ENCODE assay signal across 8 cellular contexts in genomic region chr6:130018830-130019795, GRCh38. TPM values are rescaled to one million over a fixed set of nuclear protein-coding genes. Genes with fewer than 3 reads are reported as not detected.
A peak's percentile ranks its signal among the peaks of the same experiment; 100 is the strongest.
DNase-seq lines count a peak whose midpoint lies in the region; ATAC-seq and TF ChIP-seq lines count a peak whose summit lies in the region.

No MANE protein-coding gene starts in this region.

- in situ Hi-C loops in Caki2 (cut with HindIII; ENCODE audit: low pct_unique_long_range_greater_than_20kb, low sequenced_read_pairs) = no loop called here

- intact Hi-C loops in colonic mucosa (cut with DNase I) = loop anchor here (10.0 kb wide), 2 partner anchors 124 to 244 kb away; no protein-coding TSS in a partner anchor

- H3K27ac ChIP-seq in colonic mucosa = peak overlapping the region; percentile 79

- peak overlapping the region; percentile 79 to 86 for H3K9ac ChIP-seq in colonic mucosa (ENCODE audit: low read depth in 2 of 2, low read length in 2 of 2)

- ATAC-seq in GM21515 (IDR thresholded peaks at IDR 0.05; ENCODE audit: unreplicated experiment) (peak; percentile 31), left lobe of liver (peak; percentile 40)

- no peaks in the 10 kb centered on the region for H3K36me3 ChIP-seq in colonic mucosa

- no peak for TF ChIP-seq CTCF in colonic mucosa (IDR thresholded peaks at IDR 0.05)

- H3K4me3 ChIP-seq in colonic mucosa = peak overlapping the region; percentile 76

- H3K27me3 ChIP-seq in colonic mucosa = no peaks in the 10 kb centered on the region

- H3K9me3 ChIP-seq in colonic mucosa = no peaks in the 10 kb centered on the region

- peak; percentile 46 for DNase-seq in Caki2 (ENCODE audit: low read depth)
- DNase-seq in LHCN-M2 (ENCODE audit: low read depth) = peak; percentile 39
- peak in 3 of 4 experiments; percentile 10 to 26 (median 20) for DNase-seq in activated CD4-positive, CD25-positive, alpha-beta regulatory T cell (lab: John Stamatoyannopoulos, UW)
- peak; percentile 55 for DNase-seq in colonic mucosa
- peak; percentile 52 for DNase-seq in left lobe of liver (ENCODE audit: low spot score)
- peak; percentile 28 for DNase-seq in stimulated activated CD4-positive, alpha-beta T cell treated with anti-CD3 and anti-CD28 coated beads, Interleukin-4, amount 100 ng/mL, for 24 hours
- DNase-seq in NCI-H2029 treated with DMSO at 0.1 percent for 48 hours (lab: John Stamatoyannopoulos, UW) = no peak

- no peaks in the 10 kb centered on the region for H3K4me1 ChIP-seq in colonic mucosa

RNA-seq across cellular contexts. Expression of gene L3MBTL3, which starts 0.7 kb away (rescaled TPM):
- 3.2 and 45.3 TPM in 2 replicates for total RNA-seq in Caki2 (2014; rRNA removed; shearing (Covaris generic); ENCODE audit: low replicate concordance)
- total RNA-seq in LHCN-M2 (2014; rRNA removed) (5.9 and 7.0 TPM in 2 replicates), colonic mucosa (10 to 100 TPM in 1 of 2 donors, 1 to 10 TPM in 1; 9.8 to 13.1 TPM), left lobe of liver (5.5 TPM)
- polyA plus RNA-seq in LHCN-M2 (2012) = 2.0 TPM
